Comparison of ENCODE assay signal across 1 cellular context in genomic region chr13:76086729-76087128, GRCh38.
TF ChIP-seq lines count a peak whose summit lies in the region.

No MANE protein-coding gene starts in this region.

TF ChIP-seq in K562, 482 proteins besides CTCF, POLR2A, EP300 and RAD21 (continued from another document):
- TF ChIP-seq NKRF (IDR thresholded peaks at IDR 0.05; ENCODE audit: borderline replicate concordance) = no peak
- no peak for TF ChIP-seq SP2 (IDR thresholded peaks at IDR 0.05; ENCODE audit: extremely low read depth, low read depth, low read length, poor library complexity, severe bottlenecking)
- TF ChIP-seq RBM22 (IDR thresholded peaks at IDR 0.05; ENCODE audit: low read depth, low read length, poor library complexity, severe bottlenecking) = no peak
- no peak for TF ChIP-seq CEBPB (tag; IDR thresholded peaks at IDR 0.05)
- no peak for TF ChIP-seq CREBBP (IDR thresholded peaks at IDR 0.05; ENCODE audit: low read depth, low read length)
- TF ChIP-seq CSDE1 (IDR thresholded peaks at IDR 0.05) = no peak
- TF ChIP-seq HSF4 (CRISPR knock-in tag; IDR thresholded peaks at IDR 0.05; ENCODE audit: borderline replicate concordance) = no peak
